28 cellular contexts compared by ENCODE assay signal in the genomic region with DNA sequence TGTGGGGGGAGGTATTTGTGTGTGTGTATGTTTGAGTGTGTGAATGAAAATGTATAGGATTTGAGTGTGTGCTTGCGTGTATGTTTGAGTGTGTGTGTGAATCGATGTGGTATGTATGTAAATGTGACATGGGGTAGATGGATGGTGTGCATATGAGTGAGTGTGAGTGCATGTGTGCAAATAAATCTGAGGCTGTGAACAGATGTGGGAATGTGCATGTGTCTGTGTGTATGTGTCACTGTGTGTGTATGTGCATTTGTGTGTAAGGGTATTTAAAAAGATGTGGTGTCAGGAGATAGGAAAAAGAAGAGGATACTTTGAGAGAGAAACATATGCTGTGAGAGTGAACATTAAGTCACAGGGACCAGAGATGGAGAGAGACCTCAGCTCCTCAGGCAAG.
A peak's percentile ranks its signal among the peaks of the same experiment; 100 is the strongest.
DNase-seq lines count a peak whose midpoint lies in the region; ATAC-seq, FAIRE-seq and TF ChIP-seq lines count a peak whose summit lies in the region.
"Had no signal": no experiment of that assay in that cellular context is flagged by ENCODE, and none has a peak within 500 bp of the region (broad histone marks: within the 10 kb centered on the region; RNA-seq: fewer than 3 reads in every experiment).

No MANE protein-coding gene starts in this region.

- H2AK5ac ChIP-seq in neuronal stem cell (ENCODE audit: low read depth, low read length) = no peak overlapping the region

- CTCF ChIA-PET in HEK293 (lab: Yijun Ruan, JAX) (no interaction called here), GM12878 (lab: Yijun Ruan, JAX) (no interaction called here)

- H3K36me3 ChIP-seq in HEK293 (ENCODE audit: control insufficient read depth in 2 of 2, insufficient read depth in 1 of 2, low read length in 2 of 2) (no peaks in the 10 kb centered on the region), GM12878 (ENCODE audit: control insufficient read depth in 2 of 2, insufficient read depth in 2 of 2, low read length in 1 of 2) (no peaks in the 10 kb centered on the region), neuronal stem cell (replicated peaks in 1 of 2; ENCODE audit: control insufficient read depth in 2 of 2, insufficient read depth in 2 of 2, low read length in 2 of 2) (no peaks in the 10 kb centered on the region), tibial nerve (no peaks in the 10 kb centered on the region)
- H3K36me3 ChIP-seq: BE2C, BLaER1 had no signal

- H3K18ac ChIP-seq in neuronal stem cell (ENCODE audit: low read length) = no peak overlapping the region

- no peak for TF ChIP-seq EP300 in GM12878 (IDR thresholded peaks at IDR 0.05; ENCODE audit: borderline replicate concordance in 1 of 2, control insufficient read depth in 1 of 2, low read depth in 2 of 2, low read length in 2 of 2)
- TF ChIP-seq EP300 in tibial nerve (IDR thresholded peaks at IDR 0.05) = no peak

- H3K36me3 Mint-ChIP-seq in chondrocyte (ENCODE audit: low read depth) = no peaks in the 10 kb centered on the region
- H3K36me3 Mint-ChIP-seq: CD14-positive monocyte; CD4-positive, alpha-beta memory T cell; CD4-positive, CD25-positive, alpha-beta regulatory T cell; CD8-positive, alpha-beta memory T cell had no signal

- H3K27me3 Mint-ChIP-seq in chondrocyte (ENCODE audit: low read depth) = peaks cover 10% of the 10 kb centered on the region
- H3K27me3 Mint-ChIP-seq: CD4-positive, CD25-positive, alpha-beta regulatory T cell; CD8-positive, alpha-beta memory T cell had no signal

- DNase-seq in HTR-8/SVneo (ENCODE audit: insufficient read length, low spot score) (no peak), GM12878 (ENCODE audit: low read depth, low spot score) (no peak), neuronal stem cell (ENCODE audit: low spot score) (no peak), RPMI8226 (no peak), chondrocyte (ENCODE audit: low spot score) (no peak), tibial nerve (ENCODE audit: low spot score in 2 of 2) (no peak)
- DNase-seq: 8988T; ACHN; BE2C; C1 segment of cervical spinal cord; CD4-positive, alpha-beta memory T cell; CD4-positive, CD25-positive, alpha-beta regulatory T cell; CD8-positive, alpha-beta memory T cell; COR-L47; DMS 273 treated with DMSO at 0.1 percent for 48 hours; DMS153; DMS53; DMS79; DND-41; EL; GDM1 had no signal

- H3K23ac ChIP-seq in neuronal stem cell (ENCODE audit: low read depth, low read length, poor library complexity) = no peak overlapping the region

- POLR2A ChIA-PET in HEK293 (lab: Yijun Ruan, JAX) (no interaction called here), GM12878 (lab: Charles Lee) (no interaction called here)

- H4K91ac ChIP-seq in neuronal stem cell (ENCODE audit: low read depth, low read length, poor library complexity) = no peak overlapping the region

- H3K14ac ChIP-seq in neuronal stem cell (ENCODE audit: low read length) = no peak overlapping the region

- H3K4me2 ChIP-seq in GM12878 (ENCODE audit: control insufficient read depth, insufficient read depth) = no peak overlapping the region
- H3K4me2 ChIP-seq in neuronal stem cell (ENCODE audit: insufficient read depth, low read length, poor library complexity, severe bottlenecking) = no peak overlapping the region
- H3K4me2 ChIP-seq: BLaER1 had no signal

- H3K79me1 ChIP-seq in neuronal stem cell (ENCODE audit: low read depth, low read length) = no peaks in the 10 kb centered on the region

- no peaks in the 10 kb centered on the region for H3K9me3 ChIP-seq in HEK293 (ENCODE audit: control insufficient read depth, insufficient read depth, low read depth, low read length)
- no peaks in the 10 kb centered on the region for H3K9me3 ChIP-seq in GM12878 (replicated peaks; ENCODE audit: control insufficient read depth, insufficient read depth, low read length)
- H3K9me3 ChIP-seq in neuronal stem cell (replicated peaks in 1 of 2; ENCODE audit: control insufficient read depth in 2 of 2, insufficient read depth in 1 of 2, low read depth in 1 of 2, low read length in 2 of 2) = no peaks in the 10 kb centered on the region
- H3K9me3 ChIP-seq in tibial nerve = no peaks in the 10 kb centered on the region
- H3K9me3 ChIP-seq: BE2C, BLaER1 had no signal

- in situ Hi-C loops in GM12878 (cut with MboI) = no loop called here

- TF ChIP-seq CTCF in HEK293 (tag by site-specific recombination; IDR thresholded peaks at IDR 0.05) (no peak), GM12878 (IDR thresholded peaks at IDR 0.05 in 2 of 3, conservative IDR thresholded peaks at IDR 0.05 in 1 of 3; ENCODE audit: control insufficient read depth in 2 of 3, extremely low read depth in 1 of 3, insufficient read depth in 1 of 3, low read depth in 3 of 3, low read length in 3 of 3) (no peak), chondrocyte (IDR thresholded peaks at IDR 0.05) (no peak), tibial nerve (IDR thresholded peaks at IDR 0.05) (no peak)

- H4K8ac ChIP-seq in neuronal stem cell (ENCODE audit: low read depth, low read length) = no peak overlapping the region

- no peaks in the 10 kb centered on the region for H3K27me3 ChIP-seq in GM12878 (replicated peaks in 1 of 2; ENCODE audit: control insufficient read depth in 2 of 2, insufficient read depth in 2 of 2, low read length in 1 of 2)
- H3K27me3 ChIP-seq in neuronal stem cell (ENCODE audit: control insufficient read depth in 3 of 3, insufficient read depth in 3 of 3, low read depth in 1 of 3, low read length in 3 of 3) = no peaks in the 10 kb centered on the region
- no peaks in the 10 kb centered on the region for H3K27me3 ChIP-seq in tibial nerve
- H3K27me3 ChIP-seq: BE2C, BLaER1 had no signal

- H3K27ac Mint-ChIP-seq in chondrocyte (ENCODE audit: unreplicated experiment) = no peak overlapping the region
- H3K27ac Mint-ChIP-seq: CD14-positive monocyte; CD4-positive, alpha-beta memory T cell; CD4-positive, CD25-positive, alpha-beta regulatory T cell; CD8-positive, alpha-beta memory T cell had no signal

- no peaks in the 10 kb centered on the region for H4K20me1 ChIP-seq in GM12878 (ENCODE audit: control insufficient read depth, insufficient read depth)
- H4K20me1 ChIP-seq: BLaER1 had no signal

- TF ChIP-seq POLR2A in GM12878 (IDR thresholded peaks at IDR 0.05; ENCODE audit: low read depth, low read length) (no peak), tibial nerve (IDR thresholded peaks at IDR 0.05) (no peak)

- SMC1A ChIA-PET in GM12878 (lab: Charles Lee; ENCODE audit: uncharacterized antibody, unreplicated experiment) = no interaction called here

- H2BK5ac ChIP-seq in neuronal stem cell (ENCODE audit: low read length) = no peak overlapping the region

- no peak overlapping the region for H2BK120ac ChIP-seq in neuronal stem cell (ENCODE audit: low read depth, low read length)

- H3K9ac ChIP-seq in GM12878 (ENCODE audit: control insufficient read depth, insufficient read depth, low read length) = no peak overlapping the region
- H3K9ac ChIP-seq in neuronal stem cell (ENCODE audit: low read depth, low read length, poor library complexity) = peak overlapping the region; percentile 12
- H3K9ac ChIP-seq: BLaER1 had no signal

- H3K27ac ChIP-seq in HEK293 (ENCODE audit: extremely low read depth, low read depth, low read length) (no peak overlapping the region), GM12878 (ENCODE audit: control insufficient read depth, insufficient read depth) (no peak overlapping the region), neuronal stem cell (replicated peaks; ENCODE audit: low read length) (no peak overlapping the region), tibial nerve (no peak overlapping the region)
- H3K27ac ChIP-seq: BLaER1 had no signal

- no peak overlapping the region for H2BK15ac ChIP-seq in neuronal stem cell (ENCODE audit: low read length)

- RAD21 ChIA-PET in GM12878 (lab: Charles Lee; ENCODE audit: unreplicated experiment) = no interaction called here

- H3K9me3 Mint-ChIP-seq in chondrocyte (ENCODE audit: low read depth) = no peaks in the 10 kb centered on the region

- no peak overlapping the region for H3K4me3 ChIP-seq in HEK293 (ENCODE audit: low read depth, low read length)
- H3K4me3 ChIP-seq in GM12878 = no peak overlapping the region
- H3K4me3 ChIP-seq in neuronal stem cell (ENCODE audit: low read length in 2 of 2) = no peak overlapping the region
- H3K4me3 ChIP-seq in tibial nerve = no peak overlapping the region
- H3K4me3 ChIP-seq: BLaER1 had no signal

- H3K4me3 Mint-ChIP-seq in chondrocyte (ENCODE audit: unreplicated experiment) = no peak overlapping the region
- H3K4me3 Mint-ChIP-seq: CD14-positive monocyte; CD4-positive, alpha-beta memory T cell; CD4-positive, CD25-positive, alpha-beta regulatory T cell; CD8-positive, alpha-beta memory T cell had no signal

- no peak overlapping the region for H3K4ac ChIP-seq in neuronal stem cell (ENCODE audit: low read length)

- no peak overlapping the region for H2BK12ac ChIP-seq in neuronal stem cell (ENCODE audit: low read length)

- ATAC-seq in GM12878 = no peak
- no peak for ATAC-seq in GM19324 (IDR thresholded peaks at IDR 0.05; ENCODE audit: low FRiP score, unreplicated experiment)

- H3K4me1 ChIP-seq in HEK293 (ENCODE audit: control insufficient read depth, insufficient read depth, low read length) (no peaks in the 10 kb centered on the region), GM12878 (ENCODE audit: control insufficient read depth, insufficient read depth, low read length) (no peaks in the 10 kb centered on the region), neuronal stem cell (ENCODE audit: control insufficient read depth in 2 of 2, insufficient read depth in 1 of 2, low read depth in 1 of 2, low read length in 2 of 2) (peaks cover 0 to 4% of the 10 kb centered on the region in 2 donors), tibial nerve (no peaks in the 10 kb centered on the region)
- H3K4me1 ChIP-seq: BLaER1 had no signal

- no peak overlapping the region for H2AFZ ChIP-seq in GM12878 (ENCODE audit: control insufficient read depth, low read depth, low read length)
- H2AFZ ChIP-seq in neuronal stem cell (ENCODE audit: low read length) = no peak overlapping the region

- no TSS peak for BruUV-seq in GM12878 (replicated peaks; lab: Mats Ljungman, UMichigan)

- H3K4me1 Mint-ChIP-seq in chondrocyte (ENCODE audit: low read depth) = no peaks in the 10 kb centered on the region
- H3K4me1 Mint-ChIP-seq: CD14-positive monocyte; CD4-positive, alpha-beta memory T cell; CD4-positive, CD25-positive, alpha-beta regulatory T cell; CD8-positive, alpha-beta memory T cell had no signal

- FAIRE-seq in HTR-8/SVneo (lab: Jason Lieb, UNC) = peak; percentile 89
- no peak for FAIRE-seq in GM12878 (lab: Jason Lieb, UNC)
- FAIRE-seq: A204.1, GM12891, GM19239 had no signal

- 55% methylated on average over 2 of the region's 2 CpGs for WGBS in GM12878 (ENCODE audit: insufficient coverage, insufficient replicate concordance, low lambda C conversion rate, missing lambda C conversion rate)
- WGBS in neuronal stem cell (ENCODE audit: extremely low coverage in 2 of 2, insufficient read length in 2 of 2, insufficient replicate concordance in 1 of 2), 2 donors = 100% methylated on average over 2 of the region's 2 CpGs; no CpG with 5 or more reads in 1 of the 2 donors
- 79 to 87% methylated on average over 2 of the region's 2 CpGs for WGBS in tibial nerve, 2 donors

- H3K79me2 ChIP-seq in GM12878 (ENCODE audit: control insufficient read depth, insufficient read depth, low read length) = no peaks in the 10 kb centered on the region

- no peak for TF ChIP-seq RAD21 in GM12878 (IDR thresholded peaks at IDR 0.05; ENCODE audit: insufficient read depth, low read depth, low read length)

- intact Hi-C loops in GM12878 (cut with micrococcal nuclease; ENCODE audit: unreplicated experiment) = no loop called here

Comparison
In these comparisons a context has a peak if more than half of its experiments do, and no peak if none do; other contexts are left out.
1. Of the 9 proteins assayed by ChIP-seq in both HEK293 and GM12878: peak only in HEK293: none; only in GM12878: PBX3; in both: none; in neither: 8.